Comparison of ENCODE assay signal across 11 cellular contexts in the genomic region with DNA sequence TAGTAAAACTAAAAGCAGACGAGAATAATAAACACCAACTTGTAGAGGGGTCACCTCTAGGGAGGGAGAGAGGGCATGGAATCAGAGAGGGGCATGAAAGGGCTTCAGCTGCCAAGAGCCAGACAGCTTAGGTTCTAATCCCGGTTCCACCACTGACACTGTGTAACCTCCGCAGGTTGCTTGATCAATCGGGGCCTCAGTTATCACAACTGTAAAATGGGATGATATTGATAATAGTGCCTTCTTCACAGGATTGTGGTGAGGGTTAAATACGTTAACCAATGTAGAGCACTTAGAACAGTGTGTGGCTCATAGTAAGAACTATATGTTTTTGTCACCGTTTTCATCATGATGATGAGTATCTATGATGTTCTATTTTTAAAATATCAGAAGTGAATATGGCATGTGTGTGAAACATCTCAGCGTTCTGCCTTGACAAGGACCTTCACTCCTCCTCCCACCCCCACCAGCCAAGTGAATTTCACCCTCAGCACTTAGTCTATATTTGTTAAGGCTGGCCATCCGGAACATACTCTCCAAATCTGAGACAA. TPM values are rescaled to one million over a fixed set of nuclear protein-coding genes. Genes with fewer than 3 reads are reported as not detected.
DNase-seq lines count a peak whose midpoint lies in the region; ATAC-seq lines count a peak whose summit lies in the region.
"Had no signal": no experiment of that assay in that cellular context is flagged by ENCODE, and none has a peak within 500 bp of the region (broad histone marks: within the 10 kb centered on the region; RNA-seq: fewer than 3 reads in every experiment).

No MANE protein-coding gene starts in this region.

- CTCF ChIA-PET in naive thymus-derived CD4-positive, alpha-beta T cell (lab: Charles Lee), result interaction anchor here (1.3 to 6.3 kb wide), 9 partner anchors 11 to 220 kb away, joined by 3 to 53 read pairs (median 9); a partner anchor contains a TSS

- peak; percentile 10 to 23 for ATAC-seq in activated naive CD4-positive, alpha-beta T cell treated with anti-CD3 and anti-CD28 coated beads, Interleukin-2, amount 50 U/mL, for 72 hours
- no peak for ATAC-seq in naive thymus-derived CD4-positive, alpha-beta T cell
- ATAC-seq in HG03521 (IDR thresholded peaks at IDR 0.05; ENCODE audit: unreplicated experiment) (no peak), HG03460 (IDR thresholded peaks at IDR 0.05; ENCODE audit: unreplicated experiment) (no peak), GM21786 (IDR thresholded peaks at IDR 0.05; ENCODE audit: unreplicated experiment) (no peak)

- peak overlapping the region; percentile 87 to 98 (median 94) for H3K4me2 ChIP-seq in BLaER1 treated with 17β-estradiol and CSF1 and Interleukin-3, amounts not matched to agents 10 nM and 100 nM

- POLR2A ChIA-PET in naive thymus-derived CD4-positive, alpha-beta T cell (lab: Charles Lee), result interaction anchor here (0.6 to 3.8 kb wide), 18 partner anchors 9 to 183 kb away, joined by 3 to 53 read pairs (median 12); a partner anchor contains a TSS

- no peak for DNase-seq in activated naive CD4-positive, alpha-beta T cell treated with anti-CD3 and anti-CD28 coated beads, Interleukin-2, amount 50 U/mL, for 72 hours (ENCODE audit: low spot score in 2 of 2)
- peak in 1 of 9 donors; percentile 13 for DNase-seq in naive thymus-derived CD4-positive, alpha-beta T cell
- no peak for DNase-seq in SKM-1 treated with dmso at 0.1 percent for 144 hours (lab: John Stamatoyannopoulos, UW; ENCODE audit: unreplicated experiment)
- DNase-seq: kidney had no signal

- peak overlapping the region in 8 of 10 experiments; percentile 18 to 56 (median 42); a peak in 10 of 20 replicates for H3K4me3 ChIP-seq in BLaER1 treated with 17β-estradiol and CSF1 and Interleukin-3, amounts not matched to agents 10 nM and 100 nM
- peak overlapping the region; percentile 65 for H3K4me3 ChIP-seq in naive thymus-derived CD4-positive, alpha-beta T cell (ENCODE audit: low read length)
- H3K4me3 ChIP-seq: prostate gland had no signal

- no peaks in the 10 kb centered on the region for H3K9me3 Mint-ChIP-seq in IgD-negative memory B cell
- no peaks in the 10 kb centered on the region for H3K9me3 Mint-ChIP-seq in activated naive CD4-positive, alpha-beta T cell treated with anti-CD3 and anti-CD28 coated beads, Interleukin-2, amount 50 U/mL, for 72 hours
- H3K9me3 Mint-ChIP-seq in naive thymus-derived CD4-positive, alpha-beta T cell, result no peaks in the 10 kb centered on the region

- H3K9me3 ChIP-seq in BLaER1 treated with 17β-estradiol and CSF1 and Interleukin-3, amounts not matched to agents 10 nM and 100 nM (replicated peaks in 1 of 11), result no peaks in the 10 kb centered on the region
- H3K9me3 ChIP-seq in naive thymus-derived CD4-positive, alpha-beta T cell (ENCODE audit: control insufficient read depth in 2 of 3, low read length in 3 of 3), result no peaks in the 10 kb centered on the region
- H3K9me3 ChIP-seq: prostate gland had no signal

- peaks cover 0 to 19% (median 5%) of the 10 kb centered on the region in 11 experiments; a peak in 9 of 22 replicates for H3K36me3 ChIP-seq in BLaER1 treated with 17β-estradiol and CSF1 and Interleukin-3, amounts not matched to agents 10 nM and 100 nM
- H3K36me3 ChIP-seq in naive thymus-derived CD4-positive, alpha-beta T cell (ENCODE audit: control insufficient read depth in 2 of 3, insufficient read depth in 3 of 3, low read length in 3 of 3), result no peaks in the 10 kb centered on the region
- H3K36me3 ChIP-seq: prostate gland had no signal

- H3K27me3 ChIP-seq in BLaER1 treated with 17β-estradiol and CSF1 and Interleukin-3, amounts not matched to agents 10 nM and 100 nM, result no peaks in the 10 kb centered on the region
- H3K27me3 ChIP-seq in naive thymus-derived CD4-positive, alpha-beta T cell (ENCODE audit: control insufficient read depth in 2 of 2, insufficient read depth in 2 of 2, low read length in 2 of 2), result no peaks in the 10 kb centered on the region

- peak overlapping the region; percentile 88 to 98 (median 88) for H3K27ac Mint-ChIP-seq in IgD-negative memory B cell
- H3K27ac Mint-ChIP-seq in activated naive CD4-positive, alpha-beta T cell treated with anti-CD3 and anti-CD28 coated beads, Interleukin-2, amount 50 U/mL, for 72 hours, result peak overlapping the region; percentile 95 to 99
- peak overlapping the region; percentile 94 to 100 (median 99) for H3K27ac Mint-ChIP-seq in naive thymus-derived CD4-positive, alpha-beta T cell

- peak overlapping the region in 10 of 11 experiments; percentile 75 to 88 (median 86); a peak in 21 of 22 replicates for H3K27ac ChIP-seq in BLaER1 treated with 17β-estradiol and CSF1 and Interleukin-3, amounts not matched to agents 10 nM and 100 nM
- peak overlapping the region; percentile 90 for H3K27ac ChIP-seq in naive thymus-derived CD4-positive, alpha-beta T cell (ENCODE audit: low read depth, low read length)

- H3K4me1 Mint-ChIP-seq in IgD-negative memory B cell, result peaks cover 59 to 84% (median 64%) of the 10 kb centered on the region in 3 donors
- H3K4me1 Mint-ChIP-seq in naive thymus-derived CD4-positive, alpha-beta T cell, result peaks cover 70 to 100% (median 93%) of the 10 kb centered on the region in 7 donors

- intact Hi-C loops in naive thymus-derived CD4-positive, alpha-beta T cell (cut with micrococcal nuclease), result loop anchor here (1.0 to 10.0 kb wide), 11 partner anchors 11 to 1728 kb away; a partner anchor contains a TSS

- no peaks in the 10 kb centered on the region for H3K27me3 Mint-ChIP-seq in IgD-negative memory B cell
- no peaks in the 10 kb centered on the region for H3K27me3 Mint-ChIP-seq in naive thymus-derived CD4-positive, alpha-beta T cell

- H3K4me3 Mint-ChIP-seq in IgD-negative memory B cell, result peak overlapping the region; percentile 82 to 94 (median 88)
- peak overlapping the region; percentile 73 to 99 (median 91) for H3K4me3 Mint-ChIP-seq in naive thymus-derived CD4-positive, alpha-beta T cell

- H3K36me3 Mint-ChIP-seq in IgD-negative memory B cell, result peaks cover 11% of the 10 kb centered on the region
- H3K36me3 Mint-ChIP-seq in activated naive CD4-positive, alpha-beta T cell treated with anti-CD3 and anti-CD28 coated beads, Interleukin-2, amount 50 U/mL, for 72 hours, result peaks cover 0 to 19% of the 10 kb centered on the region in 2 donors
- peaks cover 0 to 32% (median 6%) of the 10 kb centered on the region in 5 donors for H3K36me3 Mint-ChIP-seq in naive thymus-derived CD4-positive, alpha-beta T cell

- peak overlapping the region in 10 of 11 experiments; percentile 59 to 79 (median 76); a peak in 18 of 22 replicates for H3K9ac ChIP-seq in BLaER1 treated with 17β-estradiol and CSF1 and Interleukin-3, amounts not matched to agents 10 nM and 100 nM

- peaks cover 0 to 5% (median 0%) of the 10 kb centered on the region in 11 experiments; a peak in 1 of 22 replicates for H4K20me1 ChIP-seq in BLaER1 treated with 17β-estradiol and CSF1 and Interleukin-3, amounts not matched to agents 10 nM and 100 nM

- peaks cover 89 to 98% (median 97%) of the 10 kb centered on the region in 10 experiments for H3K4me1 ChIP-seq in BLaER1 treated with 17β-estradiol and CSF1 and Interleukin-3, amounts not matched to agents 10 nM and 100 nM
- peaks cover 87 to 90% of the 10 kb centered on the region in 2 donors for H3K4me1 ChIP-seq in naive thymus-derived CD4-positive, alpha-beta T cell (ENCODE audit: control insufficient read depth in 2 of 2, insufficient read depth in 2 of 2, low read length in 2 of 2)

RNA-seq across cellular contexts. Expression of a gene that starts 10.3 kb away (rescaled TPM):
- polyA plus RNA-seq in IgD-negative memory B cell, result 47.1 TPM
- total RNA-seq in activated naive CD4-positive, alpha-beta T cell treated with anti-CD3 and anti-CD28 coated beads, Interleukin-2, amount 50 U/mL, for 72 hours, result 10 to 100 TPM; 33.6 to 58.9 TPM
- total RNA-seq in naive thymus-derived CD4-positive, alpha-beta T cell, result 10 to 100 TPM; 27.0 to 53.1 (median 33.7) TPM
- 10 to 100 TPM; 34.2 to 51.4 TPM for polyA plus RNA-seq in naive thymus-derived CD4-positive, alpha-beta T cell
- total RNA-seq: SK-MEL-5 had no signal

Comparison
In these comparisons a context has a peak if more than half of its experiments do, and no peak if none do; other contexts are left out.
1. ATAC-seq: peak in activated naive CD4-positive, alpha-beta T cell treated with anti-CD3 and anti-CD28 coated beads, Interleukin-2, amount 50 U/mL, for 72 hours (2 of 2); none in naive thymus-derived CD4-positive, alpha-beta T cell (single experiment), HG03521 (single experiment), HG03460 (single experiment) and GM21786 (single experiment).
2. Peak in every context shown above with its lines, with median percentiles within 50 percentile points of each other: H3K27ac Mint-ChIP-seq.